ENCODE assay signal across 17 cellular contexts in the genomic region with DNA sequence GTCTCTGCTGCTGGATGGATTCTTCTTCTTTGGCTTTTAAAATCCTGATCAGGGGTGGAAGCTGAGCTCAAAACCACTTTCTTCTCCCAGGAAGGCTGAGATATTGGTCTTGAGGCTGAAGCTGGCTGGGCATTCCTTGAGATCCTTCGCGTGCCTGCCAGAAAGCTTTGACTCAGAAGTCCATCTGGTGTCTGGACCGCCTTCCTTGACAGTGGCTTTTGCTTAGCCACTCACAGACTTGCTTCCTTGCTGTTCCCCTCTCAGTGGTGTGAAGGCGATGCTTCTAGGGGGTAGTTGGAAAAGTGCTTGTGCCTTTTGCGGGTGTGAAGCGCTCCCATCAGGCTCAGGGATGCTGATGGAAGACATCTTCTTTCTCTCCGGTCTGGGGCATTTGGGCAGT. TPM values are rescaled to one million over a fixed set of nuclear protein-coding genes. Genes with fewer than 3 reads are reported as not detected.
DNase-seq lines count a peak whose midpoint lies in the region; ATAC-seq and TF ChIP-seq lines count a peak whose summit lies in the region.
"Had no signal": no experiment of that assay in that cellular context is flagged by ENCODE, and none has a peak within 500 bp of the region (broad histone marks: within the 10 kb centered on the region; RNA-seq: fewer than 3 reads in every experiment).

No MANE protein-coding gene starts in this region.

- POLR2A ChIA-PET in AG04449 (lab: Yijun Ruan, JAX): no interaction called here
- POLR2A ChIA-PET in CD8-positive, alpha-beta T cell (lab: Charles Lee): no interaction called here

- peaks cover 3% of the 10 kb centered on the region for H3K36me3 Mint-ChIP-seq in brain
- no peaks in the 10 kb centered on the region for H3K36me3 Mint-ChIP-seq in CD8-positive, alpha-beta T cell

- no peak for TF ChIP-seq CTCF in AG04449 (IDR thresholded peaks at IDR 0.05; ENCODE audit: insufficient read depth, low read length, missing control alignments)
- no peak for TF ChIP-seq CTCF in brain (conservative IDR thresholded peaks at IDR 0.05)
- TF ChIP-seq CTCF in left lung (IDR thresholded peaks at IDR 0.05): no peak
- TF ChIP-seq CTCF in CD8-positive, alpha-beta T cell (IDR thresholded peaks at IDR 0.05): no peak
- TF ChIP-seq CTCF in breast epithelium (IDR thresholded peaks at IDR 0.05): no peak

- peaks cover 0 to 13% of the 10 kb centered on the region in 2 donors for H3K36me3 ChIP-seq in left lung
- H3K36me3 ChIP-seq in CD8-positive, alpha-beta T cell (ENCODE audit: insufficient read depth, low read length): no peaks in the 10 kb centered on the region
- no peaks in the 10 kb centered on the region for H3K36me3 ChIP-seq in breast epithelium

- DNase-seq in AG04449 (ENCODE audit: low read depth, low spot score) (peak; percentile 34), G401 (ENCODE audit: low spot score) (peak; percentile 67), left lung (no peak), T-helper 9 cell (no peak), foreskin melanocyte (no peak), breast epithelium (ENCODE audit: low spot score in 2 of 2) (no peak)
- no peak for DNase-seq in CD8-positive, alpha-beta T cell
- DNase-seq: activated T-cell treated with anti-CD3 and anti-CD28 coated beads, Interleukin-2, amount 50 U/mL, for 1 hour; BE2C; DND-41; effector memory CD4-positive, alpha-beta T cell; mesendoderm; NCI-H345; upper lobe of left lung had no signal

- CTCF ChIA-PET in AG04449 (lab: Yijun Ruan, JAX): interaction anchor here (0.6 kb wide), 1 partner anchor 152 kb away, joined by 3 read pairs; no protein-coding TSS in a partner anchor
- CTCF ChIA-PET in CD8-positive, alpha-beta T cell (lab: Charles Lee): interaction anchor here (0.7 to 1.9 kb wide), 5 partner anchors 16 to 72 kb away, joined by 3 to 5 read pairs (median 3); no protein-coding TSS in a partner anchor

- peaks cover 65% of the 10 kb centered on the region for H3K4me1 Mint-ChIP-seq in brain
- peaks cover 48% of the 10 kb centered on the region for H3K4me1 Mint-ChIP-seq in CD8-positive, alpha-beta T cell (ENCODE audit: low read depth)

- no peak overlapping the region for H3K4me3 ChIP-seq in AG04449 (ENCODE audit: low read depth, low read length)
- H3K4me3 ChIP-seq in left lung: no peak overlapping the region
- no peak overlapping the region for H3K4me3 ChIP-seq in CD8-positive, alpha-beta T cell (ENCODE audit: low read depth, low read length)
- no peak overlapping the region for H3K4me3 ChIP-seq in breast epithelium
- H3K4me3 ChIP-seq: upper lobe of left lung had no signal

- TF ChIP-seq POLR2A in breast epithelium (IDR thresholded peaks at IDR 0.05): no peak

- peak overlapping the region in 1 of 5 experiments; percentile 20 for H3K4me3 Mint-ChIP-seq in brain
- no peak overlapping the region for H3K4me3 Mint-ChIP-seq in CD8-positive, alpha-beta T cell
- H3K4me3 Mint-ChIP-seq: IgD-negative memory B cell had no signal

- no peaks in the 10 kb centered on the region for H3K27me3 ChIP-seq in left lung
- no peaks in the 10 kb centered on the region for H3K27me3 ChIP-seq in CD8-positive, alpha-beta T cell (ENCODE audit: insufficient read depth, low read length)
- H3K27me3 ChIP-seq in breast epithelium: no peaks in the 10 kb centered on the region
- H3K27me3 ChIP-seq: BE2C, upper lobe of left lung had no signal

- intact Hi-C loops in left lung (cut with DNase I): no loop called here
- intact Hi-C loops in CD8-positive, alpha-beta T cell (cut with DNase I, micrococcal nuclease): no loop called here
- intact Hi-C loops in breast epithelium (cut with DNase I; ENCODE audit: low total_unique reads): no loop called here

- H3K4me1 ChIP-seq in left lung (peaks cover 2 to 31% of the 10 kb centered on the region in 2 donors), breast epithelium (no peaks in the 10 kb centered on the region)
- H3K4me1 ChIP-seq in CD8-positive, alpha-beta T cell (ENCODE audit: insufficient read depth, low read length): peaks cover 37% of the 10 kb centered on the region
- H3K4me1 ChIP-seq: BE2C had no signal

- H3K9me3 ChIP-seq in left lung (no peaks in the 10 kb centered on the region), breast epithelium (no peaks in the 10 kb centered on the region)
- H3K9me3 ChIP-seq in CD8-positive, alpha-beta T cell (ENCODE audit: low read length): no peaks in the 10 kb centered on the region
- H3K9me3 ChIP-seq: BE2C, upper lobe of left lung had no signal

- ATAC-seq in left lung: peak; percentile 21
- no peak for ATAC-seq in CD8-positive, alpha-beta T cell

- H3K9me3 Mint-ChIP-seq in brain: no peaks in the 10 kb centered on the region
- H3K9me3 Mint-ChIP-seq in CD8-positive, alpha-beta T cell: no peaks in the 10 kb centered on the region
- H3K9me3 Mint-ChIP-seq: IgD-negative memory B cell had no signal

- in situ Hi-C loops in G401 (cut with HindIII; ENCODE audit: low sequenced_read_pairs): no loop called here

- H3K27ac ChIP-seq in left lung (no peak overlapping the region), breast epithelium (no peak overlapping the region)
- H3K27ac ChIP-seq in CD8-positive, alpha-beta T cell (ENCODE audit: low read depth, low read length): no peak overlapping the region
- H3K27ac ChIP-seq: upper lobe of left lung had no signal

- H3K27me3 Mint-ChIP-seq in brain: peaks cover 3% of the 10 kb centered on the region
- no peaks in the 10 kb centered on the region for H3K27me3 Mint-ChIP-seq in CD8-positive, alpha-beta T cell (ENCODE audit: low read depth)
- H3K27me3 Mint-ChIP-seq: progenitor cell of endocrine pancreas had no signal

- H3K27ac Mint-ChIP-seq in brain: peak overlapping the region in 3 of 5 experiments; percentile 40 to 89 (median 50)
- H3K27ac Mint-ChIP-seq in CD8-positive, alpha-beta T cell: no peak overlapping the region
- H3K27ac Mint-ChIP-seq: IgD-negative memory B cell, progenitor cell of endocrine pancreas had no signal

RNA-seq across cellular contexts. Expression of a gene that starts 45.9 kb away (rescaled TPM):
- 117 and 144 TPM in 2 replicates for total RNA-seq in G401 (2014; rRNA removed; shearing (Covaris generic))
- polyA plus RNA-seq in brain (ENCODE audit: insufficient read depth, low read depth, low replicate concordance): 74.7 TPM
- 10 to 100 TPM; 77.8 to 96.9 TPM for total RNA-seq in left lung
- total RNA-seq in CD8-positive, alpha-beta T cell: 10 to 100 TPM; 29.1 to 30.7 TPM
- 10 to 100 TPM; 31.7 to 49.0 (median 35.4) TPM for total RNA-seq in breast epithelium

Comparison
In these comparisons a context has a peak if more than half of its experiments do, and no peak if none do; other contexts are left out.
1. DNase-seq: peak in AG04449 (single experiment) and G401 (single experiment); none in left lung (0 of 2), T-helper 9 cell (single experiment), foreskin melanocyte (single experiment), CD8-positive, alpha-beta T cell (0 of 7) and breast epithelium (0 of 2).